ENCODE assay signal across 8 cellular contexts in the genomic region with DNA sequence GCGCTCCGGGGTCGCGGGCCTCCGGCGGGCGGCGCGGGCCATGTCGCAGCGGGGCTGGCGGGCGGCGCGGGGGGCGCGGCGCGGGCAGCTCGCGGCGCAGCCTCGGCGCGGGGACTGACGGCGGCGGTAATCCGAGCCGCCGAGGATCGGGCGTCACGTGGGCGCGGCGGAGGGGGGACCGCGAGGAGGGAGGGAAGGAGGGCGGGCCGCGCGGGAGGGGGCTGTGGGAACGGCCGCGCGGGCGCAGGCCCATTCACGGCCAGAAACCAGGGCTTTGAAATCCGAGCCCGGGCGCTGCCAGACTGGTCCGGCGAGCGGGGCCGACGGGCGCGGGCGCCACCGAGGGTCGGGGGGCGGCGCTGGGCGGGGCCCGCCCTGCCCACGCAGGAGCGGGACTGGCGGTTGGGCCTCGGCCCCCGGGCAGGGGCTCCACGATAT. TPM values are rescaled to one million over a fixed set of nuclear protein-coding genes. Genes with fewer than 3 reads are reported as not detected.
DNase-seq lines count a peak whose midpoint lies in the region; ATAC-seq, FAIRE-seq and TF ChIP-seq lines count a peak whose summit lies in the region.

A gene with protein sequence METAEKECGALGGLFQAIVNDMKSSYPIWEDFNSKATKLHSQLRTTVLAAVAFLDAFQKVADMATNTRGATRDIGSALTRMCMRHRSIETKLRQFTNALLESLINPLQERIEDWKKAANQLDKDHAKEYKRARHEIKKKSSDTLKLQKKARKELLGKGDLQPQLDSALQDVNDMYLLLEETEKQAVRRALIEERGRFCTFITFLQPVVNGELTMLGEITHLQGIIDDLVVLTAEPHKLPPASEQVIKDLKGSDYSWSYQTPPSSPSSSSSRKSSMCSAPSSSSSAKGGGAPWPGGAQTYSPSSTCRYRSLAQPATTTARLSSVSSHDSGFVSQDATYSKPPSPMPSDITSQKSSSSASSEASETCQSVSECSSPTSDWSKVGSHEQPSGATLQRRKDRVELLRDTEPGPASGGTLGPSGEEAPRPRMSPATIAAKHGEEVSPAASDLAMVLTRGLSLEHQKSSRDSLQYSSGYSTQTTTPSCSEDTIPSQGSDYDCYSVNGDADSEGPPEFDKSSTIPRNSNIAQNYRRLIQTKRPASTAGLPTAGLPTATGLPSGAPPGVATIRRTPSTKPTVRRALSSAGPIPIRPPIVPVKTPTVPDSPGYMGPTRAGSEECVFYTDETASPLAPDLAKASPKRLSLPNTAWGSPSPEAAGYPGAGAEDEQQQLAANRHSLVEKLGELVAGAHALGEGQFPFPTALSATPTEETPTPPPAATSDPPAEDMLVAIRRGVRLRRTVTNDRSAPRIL (minus strand): TSS at position 116 of the 438 bp plus-strand sequence. CDS start 262 bp downstream, outside the sequence.

- peaks cover 10% of the 10 kb centered on the region for H3K4me1 Mint-ChIP-seq in activated naive CD8-positive, alpha-beta T cell (ENCODE audit: low read depth)
- peaks cover 60% of the 10 kb centered on the region for H3K4me1 Mint-ChIP-seq in nephron

- no peaks in the 10 kb centered on the region for H3K27me3 Mint-ChIP-seq in activated naive CD8-positive, alpha-beta T cell
- peaks cover 5% of the 10 kb centered on the region for H3K27me3 Mint-ChIP-seq in nephron (ENCODE audit: low read depth)

- FAIRE-seq in frontal cortex (lab: Jason Lieb, UNC), result no peak

- H3K9me3 Mint-ChIP-seq in activated naive CD8-positive, alpha-beta T cell (ENCODE audit: low read depth), result no peaks in the 10 kb centered on the region
- no peaks in the 10 kb centered on the region for H3K9me3 Mint-ChIP-seq in nephron

- peak within 1 kb of the TSS; percentile 77 for H3K4me3 Mint-ChIP-seq in activated naive CD8-positive, alpha-beta T cell
- H3K4me3 Mint-ChIP-seq in nephron, result peak within 1 kb of the TSS; percentile 85 to 91 (median 89)

- DNase-seq in 8988T (peak; percentile 98), GDM1 (lab: John Stamatoyannopoulos, UW) (peak; percentile 22), NCI-H2196 treated with DMSO at 0.1 percent for 48 hours (lab: John Stamatoyannopoulos, UW; ENCODE audit: unreplicated experiment) (peak; percentile 39), frontal cortex (ENCODE audit: low spot score in 2 of 2) (peak; percentile 95 to 97)

- no peak for TF ChIP-seq CTCF in nephron (IDR thresholded peaks at IDR 0.05; ENCODE audit: unreplicated experiment in 3 of 3)

- peak within 1 kb of the TSS; percentile 50 for H3K27ac Mint-ChIP-seq in activated naive CD8-positive, alpha-beta T cell
- H3K27ac Mint-ChIP-seq in nephron, result peak within 1 kb of the TSS; percentile 94 to 98 (median 94)

- no peaks in the 10 kb centered on the region for H3K36me3 Mint-ChIP-seq in activated naive CD8-positive, alpha-beta T cell
- peaks cover 3% of the 10 kb centered on the region for H3K36me3 Mint-ChIP-seq in nephron (ENCODE audit: low read depth)

- no peak for ATAC-seq in GM21825 (IDR thresholded peaks at IDR 0.05; ENCODE audit: unreplicated experiment)
- no peak for ATAC-seq in GM21381 (IDR thresholded peaks at IDR 0.05; ENCODE audit: unreplicated experiment)

RNA-seq across cellular contexts. Expression of the gene that starts here (rescaled TPM):
- total RNA-seq in frontal cortex, result 25.7 TPM

Comparison
In these comparisons a context has a peak if more than half of its experiments do, and no peak if none do; other contexts are left out.
1. DNase-seq: peak in every context shown above with its lines; median percentile 98 in 8988T; 96 in frontal cortex; 39 in NCI-H2196 treated with DMSO at 0.1 percent for 48 hours; 22 in GDM1.